In the genomic region with DNA sequence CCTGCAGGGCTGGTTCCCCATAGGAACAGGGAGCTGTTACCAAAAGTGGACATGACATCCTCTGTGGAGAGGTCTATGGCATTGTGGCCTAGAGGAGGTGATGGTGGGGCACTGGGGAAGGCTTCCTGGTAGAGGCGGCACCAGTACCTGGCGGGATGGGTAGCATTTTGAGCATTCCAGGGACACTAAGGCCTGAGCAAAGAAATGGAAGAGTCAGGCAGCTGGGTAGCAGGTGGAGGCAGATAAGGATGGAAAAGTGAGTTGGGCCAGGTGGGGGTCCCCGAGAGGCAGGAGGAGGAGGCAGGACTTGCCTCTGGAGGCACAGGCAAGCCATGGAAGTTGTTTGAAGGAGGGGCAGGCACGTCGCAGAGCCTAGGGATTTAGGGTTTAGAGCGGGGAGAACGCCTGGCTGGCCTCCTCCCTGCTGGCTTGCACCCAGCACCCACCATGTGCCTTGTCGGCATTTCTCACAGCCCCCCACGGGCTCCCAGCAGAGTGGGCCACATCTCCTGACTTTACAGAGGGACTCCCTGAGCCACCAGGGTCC, we compare ENCODE assay signal across 14 cellular contexts.
"Had no signal": no experiment of that assay in that cellular context is flagged by ENCODE, and none has a peak within 500 bp of the region (broad histone marks: within the 10 kb centered on the region; RNA-seq: fewer than 3 reads in every experiment).

No MANE protein-coding gene starts in this region.

- H3K9me3 Mint-ChIP-seq: activated B cell treated with CpG ODN at 0.5 μM for 24 hours had no signal

- H3K9me3 ChIP-seq: psoas muscle, right lobe of liver, tibial nerve had no signal

- H3K4me1 ChIP-seq: psoas muscle had no signal

- H3K27me3 ChIP-seq: right lobe of liver, tibial nerve had no signal

- H3K27ac Mint-ChIP-seq: activated B cell treated with CpG ODN at 0.5 μM for 24 hours; activated naive CD4-positive, alpha-beta T cell treated with anti-CD3 and anti-CD28 coated beads for 36 hours had no signal

- H3K36me3 ChIP-seq: right lobe of liver, tibial nerve had no signal

- DNase-seq: activated B cell treated with CpG ODN at 0.5 μM for 24 hours; activated CD4-positive, alpha-beta T cell treated with anti-CD3 and anti-CD28 coated beads for 48 hours; activated CD8-positive, alpha-beta memory T cell treated with anti-CD3 and anti-CD28 coated beads for 24 hours; activated naive CD4-positive, alpha-beta T cell treated with anti-CD3 and anti-CD28 coated beads for 36 hours; islet precursor cell; left ventricle myocardium superior; mesenchymal stem cell; SW 1271 had no signal

- FAIRE-seq: endometrium, TTC549 had no signal

- H3K4me3 Mint-ChIP-seq: activated B cell treated with CpG ODN at 0.5 μM for 24 hours; activated naive CD4-positive, alpha-beta T cell treated with anti-CD3 and anti-CD28 coated beads for 36 hours; stimulated activated memory B cell treated with anti-CD40 and anti-IgM and Interleukin-4, amounts not matched to agents 10 μg/mL and 1 μg/mL and 100 μg/mL, for 72 hours had no signal

- ATAC-seq: left ventricle myocardium superior; psoas muscle; stimulated activated memory B cell treated with anti-CD40 and anti-IgM and Interleukin-4, amounts not matched to agents 10 μg/mL and 1 μg/mL and 100 μg/mL, for 72 hours had no signal

- H3K27ac ChIP-seq: psoas muscle, right lobe of liver had no signal

- H3K4me3 ChIP-seq: psoas muscle, right lobe of liver, tibial nerve had no signal
